In the genomic region with DNA sequence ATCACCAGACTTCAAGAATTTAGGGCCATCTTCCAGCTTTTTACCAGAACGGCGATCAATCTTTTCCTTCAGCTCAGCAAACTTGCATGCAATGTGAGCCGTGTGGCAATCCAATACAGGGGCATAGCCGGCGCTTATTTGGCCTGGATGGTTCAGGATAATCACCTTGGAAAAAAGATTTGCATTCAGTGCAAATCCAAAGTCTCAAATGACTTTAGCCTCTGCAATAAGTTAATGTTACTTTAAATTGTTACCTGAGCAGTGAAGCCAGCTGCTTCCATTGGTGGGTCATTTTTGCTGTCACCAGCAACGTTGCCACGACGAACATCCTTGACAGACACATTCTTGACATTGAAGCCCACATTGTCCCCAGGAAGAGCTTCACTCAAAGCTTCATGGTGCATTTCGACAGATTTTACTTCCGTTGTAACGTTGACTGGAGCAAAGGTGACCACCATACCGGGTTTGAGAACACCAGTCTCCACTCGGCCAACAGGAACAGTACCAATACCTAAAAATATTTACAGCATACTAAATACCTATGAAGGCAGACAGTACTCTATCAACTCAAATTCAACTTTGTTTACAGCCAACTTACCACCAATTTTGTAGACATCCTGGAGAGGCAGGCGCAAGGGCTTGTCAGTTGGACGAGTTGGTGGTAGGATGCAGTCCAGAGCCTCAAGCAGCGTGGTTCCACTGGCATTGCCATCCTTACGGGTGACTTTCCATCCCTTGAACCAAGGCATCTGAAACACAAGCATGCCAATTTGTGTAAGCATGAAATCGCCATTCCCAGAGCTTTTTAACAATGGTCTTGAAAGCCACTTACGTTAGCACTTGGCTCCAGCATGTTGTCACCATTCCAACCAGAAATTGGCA, we compare ENCODE assay signal across 8 cellular contexts. TPM values are rescaled to one million over a fixed set of nuclear protein-coding genes. Genes with fewer than 3 reads are reported as not detected.
DNase-seq lines count a peak whose midpoint lies in the region; ATAC-seq and TF ChIP-seq lines count a peak whose summit lies in the region.
"Not testable (repeated sequence)": the region's sequence is repeated elsewhere in the genome, so short reads cannot be mapped to it uniquely, and the experiment has no call there.

No MANE protein-coding gene starts in this region.

- dilution Hi-C loops in IMR-90 (cut with HindIII; ENCODE audit: low sequenced_read_pairs, unreplicated experiment) = not testable (repeated sequence)

- not testable (repeated sequence) for H3K9me3 ChIP-seq in CD8-positive, alpha-beta memory T cell (ENCODE audit: low read length); IMR-90 (ENCODE audit: control insufficient read depth, insufficient read depth, low read length); SU-DHL-6 (ENCODE audit: insufficient read depth, low read length); suprapubic skin

- not testable (repeated sequence) for TF ChIP-seq EP300 in suprapubic skin (IDR thresholded peaks at IDR 0.05)

- peak overlapping the region; percentile 42 for H3K27ac ChIP-seq in CD8-positive, alpha-beta memory T cell (ENCODE audit: low read depth, low read length)
- peak overlapping the region; percentile 41 for H3K27ac ChIP-seq in IMR-90 (ENCODE audit: insufficient read depth, low read length)
- H3K27ac ChIP-seq in SU-DHL-6 (ENCODE audit: low read depth, low read length) = peak overlapping the region; percentile 97; the same call in 1 of the 2 replicates
- H3K27ac ChIP-seq in suprapubic skin = not testable (repeated sequence)

- DNase-seq in CD8-positive, alpha-beta memory T cell = peak in 2 of 5 donors; percentile 11 to 17
- DNase-seq in IMR-90; effector memory CD8-positive, alpha-beta T cell; suprapubic skin (ENCODE audit: low spot score in 2 of 2): not testable (repeated sequence)

- H3K9ac ChIP-seq in IMR-90 (ENCODE audit: low read depth, low read length) (peak overlapping the region; percentile 75), SU-DHL-6 (ENCODE audit: low read length) (peak overlapping the region; percentile 100)

- peaks cover 0 to 11% of the 10 kb centered on the region in 2 donors for H3K27me3 Mint-ChIP-seq in CD8-positive, alpha-beta memory T cell
- not testable (repeated sequence) for H3K27me3 Mint-ChIP-seq in activated naive CD8-positive, alpha-beta T cell; effector memory CD8-positive, alpha-beta T cell; nephron (ENCODE audit: low read depth)

- H2BK5ac ChIP-seq in IMR-90 (ENCODE audit: low read depth, low read length, poor library complexity, severe bottlenecking) = peak overlapping the region; percentile 1

- not testable (repeated sequence) for H2BK20ac ChIP-seq in IMR-90 (ENCODE audit: low read depth, low read length)

- not testable (repeated sequence) for H2BK120ac ChIP-seq in IMR-90 (ENCODE audit: low read depth, low read length)

- intact Hi-C loops in IMR-90 (cut with micrococcal nuclease) = not testable (repeated sequence)

- H2BK15ac ChIP-seq in IMR-90 (ENCODE audit: low read depth, low read length) = not testable (repeated sequence)

- not testable (repeated sequence) for H3K4me3 ChIP-seq in CD8-positive, alpha-beta memory T cell (ENCODE audit: low read length)
- H3K4me3 ChIP-seq in IMR-90 (ENCODE audit: insufficient read depth, low read depth, low read length) (peak overlapping the region; percentile 54), SU-DHL-6 (ENCODE audit: insufficient read depth, low read length, poor library complexity, severe bottlenecking) (peak overlapping the region; percentile 27), iPS-11a (ENCODE audit: low read depth, low read length) (peak overlapping the region; percentile 97), suprapubic skin (peak overlapping the region; percentile 93)

- peaks cover 50% of the 10 kb centered on the region for H3K36me3 ChIP-seq in CD8-positive, alpha-beta memory T cell (ENCODE audit: insufficient read depth, low read length)
- H3K36me3 ChIP-seq in IMR-90 (ENCODE audit: control insufficient read depth, insufficient read depth, low read length) = peaks cover 44% of the 10 kb centered on the region
- peaks cover 45% of the 10 kb centered on the region for H3K36me3 ChIP-seq in SU-DHL-6 (ENCODE audit: low read length)
- H3K36me3 ChIP-seq in suprapubic skin = peaks cover 46% of the 10 kb centered on the region

- H3K4me2 ChIP-seq in IMR-90 (ENCODE audit: low read depth, low read length) (peak overlapping the region; percentile 90), SU-DHL-6 (ENCODE audit: low read depth, low read length, poor library complexity, severe bottlenecking) (peak overlapping the region; percentile 77)

- H2AK5ac ChIP-seq in IMR-90 (ENCODE audit: low read depth, low read length) = not testable (repeated sequence)

- H4K20me1 ChIP-seq in IMR-90 (ENCODE audit: insufficient read depth, low read length) = peaks cover 73% of the 10 kb centered on the region
- H4K20me1 ChIP-seq in SU-DHL-6 (ENCODE audit: low read depth, low read length) = peaks cover 14% of the 10 kb centered on the region; the same call in 1 of the 2 replicates

- peaks cover 22 to 75% (median 24%) of the 10 kb centered on the region in 3 donors for H3K36me3 Mint-ChIP-seq in CD8-positive, alpha-beta memory T cell
- H3K36me3 Mint-ChIP-seq in activated naive CD8-positive, alpha-beta T cell = peaks cover 31% of the 10 kb centered on the region
- H3K36me3 Mint-ChIP-seq in effector memory CD8-positive, alpha-beta T cell (ENCODE audit: insufficient read depth) = peaks cover 90% of the 10 kb centered on the region
- H3K36me3 Mint-ChIP-seq in nephron (ENCODE audit: low read depth) = peaks cover 63% of the 10 kb centered on the region

- peaks cover 7 to 34% of the 10 kb centered on the region in 2 experiments; a peak in 2 of 4 replicates for H3K79me1 ChIP-seq in IMR-90 (ENCODE audit: low read depth in 1 of 2, low read length in 2 of 2)

- in situ Hi-C loops in IMR-90 (cut with MboI; ENCODE audit: low sequenced_read_pairs) = not testable (repeated sequence)

- peaks cover 70 to 80% (median 70%) of the 10 kb centered on the region in 3 donors for H3K4me1 Mint-ChIP-seq in CD8-positive, alpha-beta memory T cell
- H3K4me1 Mint-ChIP-seq in activated naive CD8-positive, alpha-beta T cell (ENCODE audit: low read depth) = peaks cover 32% of the 10 kb centered on the region
- peaks cover 46 to 75% of the 10 kb centered on the region in 2 donors for H3K4me1 Mint-ChIP-seq in effector memory CD8-positive, alpha-beta T cell (ENCODE audit: low read depth in 2 of 2)
- peaks cover 37% of the 10 kb centered on the region for H3K4me1 Mint-ChIP-seq in nephron

- peak overlapping the region; percentile 92 to 99 (median 99) for H3K27ac Mint-ChIP-seq in CD8-positive, alpha-beta memory T cell
- peak overlapping the region; percentile 97 for H3K27ac Mint-ChIP-seq in activated naive CD8-positive, alpha-beta T cell
- peak overlapping the region; percentile 97 to 100 for H3K27ac Mint-ChIP-seq in effector memory CD8-positive, alpha-beta T cell
- H3K27ac Mint-ChIP-seq in nephron = peak overlapping the region; percentile 97 to 99 (median 99)

- peak overlapping the region; percentile 0; the same call in 1 of the 2 replicates for H3K23ac ChIP-seq in IMR-90 (ENCODE audit: low read depth, low read length)

- not testable (repeated sequence) for H3K4ac ChIP-seq in IMR-90 (ENCODE audit: low read depth, low read length)

- not testable (repeated sequence) for ATAC-seq in IMR-90 (ENCODE audit: low read depth); effector memory CD8-positive, alpha-beta T cell (replicated peaks)

- CTCF ChIA-PET in CD8-positive, alpha-beta memory T cell (lab: Charles Lee) = interaction anchor here (4.0 to 7.5 kb wide), 2 partner anchors 93 to 135 kb away, joined by 28 to 141 read pairs; partner anchors contain the start of gene SLC17A5
- CTCF ChIA-PET in IMR-90 (lab: Yijun Ruan, JAX) = interaction anchor here (0.6 kb wide), 1 partner anchor 42 kb away, joined by 3 read pairs; no protein-coding TSS in a partner anchor

- POLR2A ChIA-PET in CD8-positive, alpha-beta memory T cell (lab: Charles Lee) = interaction anchor here (1.0 to 1.1 kb wide), 2 partner anchors 67 to 95 kb away, joined by 3 read pairs; no protein-coding TSS in a partner anchor
- POLR2A ChIA-PET in IMR-90 (lab: Charles Lee; ENCODE audit: unreplicated experiment) = not testable (repeated sequence)

- TF ChIP-seq POLR2A in IMR-90 (IDR thresholded peaks at IDR 0.05; ENCODE audit: low read depth, low read length); suprapubic skin (IDR thresholded peaks at IDR 0.05): not testable (repeated sequence)

- H3K79me2 ChIP-seq in SU-DHL-6 (ENCODE audit: insufficient read depth, low read length) = peaks cover 17% of the 10 kb centered on the region

- BruUV-seq in IMR-90 (replicated peaks; lab: Mats Ljungman, UMichigan) = TSS peak; percentile 85

- H3K18ac ChIP-seq in IMR-90 (ENCODE audit: low read depth, low read length) = not testable (repeated sequence)

- H4K8ac ChIP-seq in IMR-90 (ENCODE audit: low read depth in 2 of 2, low read length in 2 of 2) = not testable (repeated sequence)

- not testable (repeated sequence) for TF ChIP-seq CTCF in IMR-90 (conservative IDR thresholded peaks at IDR 0.05; ENCODE audit: low read depth, low read length); SU-DHL-6 (IDR thresholded peaks at IDR 0.05; ENCODE audit: insufficient read depth, low read length, poor library complexity, severe bottlenecking); nephron (IDR thresholded peaks at IDR 0.05; ENCODE audit: unreplicated experiment in 3 of 3); suprapubic skin (IDR thresholded peaks at IDR 0.05)

- H3K14ac ChIP-seq in IMR-90 (replicated peaks; ENCODE audit: low read depth, low read length) = peak overlapping the region; percentile 7

- not testable (repeated sequence) for H2AK9ac ChIP-seq in IMR-90 (replicated peaks; ENCODE audit: low read depth, low read length, poor library complexity)

- H3K9me2 ChIP-seq in SU-DHL-6 (replicated peaks; ENCODE audit: insufficient read depth, low read length) = not testable (repeated sequence)

- H2AFZ ChIP-seq in IMR-90 (replicated peaks; ENCODE audit: low read length, poor library complexity); SU-DHL-6 (ENCODE audit: low read depth, low read length, severe bottlenecking): not testable (repeated sequence)

- not testable (repeated sequence) for H4K5ac ChIP-seq in IMR-90 (ENCODE audit: low read depth, low read length)

- WGBS in IMR-90 (ENCODE audit: extremely low coverage in 2 of 2, insufficient read length in 1 of 2), 2 experiments = no CpG with 5 or more reads among the region's 19 CpGs
- WGBS in suprapubic skin = 18% methylated on average over 19 of the region's 19 CpGs

- H3K4me1 ChIP-seq in CD8-positive, alpha-beta memory T cell (ENCODE audit: insufficient read depth, low read length) = peaks cover 48% of the 10 kb centered on the region
- H3K4me1 ChIP-seq in IMR-90 (ENCODE audit: control insufficient read depth, insufficient read depth, low read length) = not testable (repeated sequence)
- H3K4me1 ChIP-seq in suprapubic skin = peaks cover 58% of the 10 kb centered on the region

- H3K27me3 ChIP-seq in CD8-positive, alpha-beta memory T cell (ENCODE audit: insufficient read depth, low read length, poor library complexity, severe bottlenecking); IMR-90 (ENCODE audit: control insufficient read depth, insufficient read depth, low read length); SU-DHL-6 (ENCODE audit: low read length); suprapubic skin: not testable (repeated sequence)

- TF ChIP-seq RAD21 in IMR-90 (IDR thresholded peaks at IDR 0.05; ENCODE audit: low read length) = not testable (repeated sequence)

- H3K9me1 ChIP-seq in IMR-90 (ENCODE audit: insufficient read depth, low read length) = not testable (repeated sequence)

- H3K9me3 Mint-ChIP-seq in CD8-positive, alpha-beta memory T cell; activated naive CD8-positive, alpha-beta T cell (ENCODE audit: low read depth); effector memory CD8-positive, alpha-beta T cell; nephron: not testable (repeated sequence)

- peak overlapping the region; percentile 89 to 99 (median 96) for H3K4me3 Mint-ChIP-seq in CD8-positive, alpha-beta memory T cell
- peak overlapping the region; percentile 96 for H3K4me3 Mint-ChIP-seq in activated naive CD8-positive, alpha-beta T cell
- peak overlapping the region; percentile 94 to 96 for H3K4me3 Mint-ChIP-seq in effector memory CD8-positive, alpha-beta T cell
- peak overlapping the region; percentile 93 to 99 (median 93) for H3K4me3 Mint-ChIP-seq in nephron

- H3F3A ChIP-seq in SU-DHL-6 (ENCODE audit: insufficient read depth) = peaks cover 91% of the 10 kb centered on the region

- 0 out of 2 replicates have a peak overlapping the region, but pooled peaks have one; percentile 9 for H3K56ac ChIP-seq in IMR-90 (ENCODE audit: extremely low read depth, insufficient read depth, low read length)

- not testable (repeated sequence) for H4K91ac ChIP-seq in IMR-90 (ENCODE audit: insufficient read depth, low read depth, low read length)

RNA-seq across cellular contexts. Expression of gene EEF1A1, which starts 2.5 kb away (rescaled TPM):
- 1,000 to 10,000 TPM; 8,526 to 8,727 TPM for total RNA-seq in CD8-positive, alpha-beta memory T cell
- 10,611 TPM for polyA plus RNA-seq in CD8-positive, alpha-beta memory T cell
- total RNA-seq in IMR-90 (2012; rRNA removed) = 28,223 and 30,152 TPM in 2 replicates
- polyA plus RNA-seq in IMR-90 (2012; rRNA removed) = 11,870 and 14,757 TPM in 2 replicates
- 7,454 and 10,082 TPM in 2 replicates for polyA plus RNA-seq in IMR-90 (2012; cell fraction: cytosol; rRNA removed)
- 1,642 and 5,672 TPM in 2 replicates for polyA plus RNA-seq in IMR-90 (2012; cell fraction: nucleus; rRNA removed; ENCODE audit: low replicate concordance)
- over 10,000 TPM in 3 of 4 donors, 1,000 to 10,000 TPM in 1; 8,061 to 12,310 (median 11,939) TPM for total RNA-seq in suprapubic skin

RNA-seq across cellular contexts. Expression of gene MTO1, which starts 56.8 kb away (rescaled TPM):
- 10 to 100 TPM; 44.2 to 48.1 TPM for total RNA-seq in CD8-positive, alpha-beta memory T cell
- polyA plus RNA-seq in CD8-positive, alpha-beta memory T cell = 34.4 TPM
- total RNA-seq in IMR-90 (2012; rRNA removed) (34.7 and 39.8 TPM in 2 replicates), suprapubic skin (10 to 100 TPM; 12.9 to 34.3 (median 23.9) TPM)
- 12.7 and 15.0 TPM in 2 replicates for polyA plus RNA-seq in IMR-90 (2012; rRNA removed)
- polyA plus RNA-seq in IMR-90 (2012; cell fraction: cytosol; rRNA removed) = 4.3 and 6.3 TPM in 2 replicates
- 12.2 and 32.1 TPM in 2 replicates for polyA plus RNA-seq in IMR-90 (2012; cell fraction: nucleus; rRNA removed; ENCODE audit: low replicate concordance)
